ENCODE assay signal across 25 cellular contexts in genomic region chr6:24838081-24838480, GRCh38. TPM values are rescaled to one million over a fixed set of nuclear protein-coding genes. Genes with fewer than 3 reads are reported as not detected.
A peak's percentile ranks its signal among the peaks of the same experiment; 100 is the strongest.
DNase-seq lines count a peak whose midpoint lies in the region; ATAC-seq and FAIRE-seq lines count a peak whose summit lies in the region.
"Had no signal": no experiment of that assay in that cellular context is flagged by ENCODE, and none has a peak within 500 bp of the region (broad histone marks: within the 10 kb centered on the region; RNA-seq: fewer than 3 reads in every experiment).

No MANE protein-coding gene starts in this region.

- H3K9me3 Mint-ChIP-seq in activated naive CD4-positive, alpha-beta T cell treated with anti-CD3 and anti-CD28 coated beads for 36 hours, result no peaks in the 10 kb centered on the region
- no peaks in the 10 kb centered on the region for H3K9me3 Mint-ChIP-seq in central memory CD8-positive, alpha-beta T cell

- intact Hi-C loops in activated naive CD4-positive, alpha-beta T cell treated with anti-CD3 and anti-CD28 coated beads for 36 hours (cut with micrococcal nuclease), result no loop called here
- intact Hi-C loops in sciatic nerve (cut with DNase I), result no loop called here

- FAIRE-seq in urothelium cell line (lab: Jason Lieb, UNC), result no peak
- FAIRE-seq: bronchial epithelial cell, GM18507, H54 had no signal

- H3K27ac Mint-ChIP-seq in activated naive CD4-positive, alpha-beta T cell treated with anti-CD3 and anti-CD28 coated beads for 36 hours, result peak overlapping the region; percentile 62
- H3K27ac Mint-ChIP-seq in central memory CD8-positive, alpha-beta T cell (ENCODE audit: low read depth), result peak overlapping the region; percentile 55

- H3K4me3 Mint-ChIP-seq in activated naive CD4-positive, alpha-beta T cell treated with anti-CD3 and anti-CD28 coated beads for 36 hours, result no peak overlapping the region
- no peak overlapping the region for H3K4me3 Mint-ChIP-seq in central memory CD8-positive, alpha-beta T cell

- peaks cover 63% of the 10 kb centered on the region for H3K36me3 Mint-ChIP-seq in activated naive CD4-positive, alpha-beta T cell treated with anti-CD3 and anti-CD28 coated beads for 36 hours (ENCODE audit: low read depth)
- peaks cover 92% of the 10 kb centered on the region for H3K36me3 Mint-ChIP-seq in central memory CD8-positive, alpha-beta T cell (ENCODE audit: insufficient read depth)

- H3K4me1 Mint-ChIP-seq in activated naive CD4-positive, alpha-beta T cell treated with anti-CD3 and anti-CD28 coated beads for 36 hours (ENCODE audit: low read depth), result peaks cover 66% of the 10 kb centered on the region
- H3K4me1 Mint-ChIP-seq in central memory CD8-positive, alpha-beta T cell, result peaks cover 45% of the 10 kb centered on the region

- CTCF ChIA-PET in activated naive CD4-positive, alpha-beta T cell treated with anti-CD3 and anti-CD28 coated beads for 36 hours (lab: Charles Lee), result interaction anchor here (1.2 to 1.6 kb wide), 2 partner anchors 17 to 180 kb away, joined by 3 read pairs; no protein-coding TSS in a partner anchor

- no peak for ATAC-seq in central memory CD8-positive, alpha-beta T cell (replicated peaks; ENCODE audit: extremely low read depth, poor library complexity, severe bottlenecking)
- ATAC-seq in sciatic nerve, result peak; percentile 65
- no peak for ATAC-seq in GM19455 (IDR thresholded peaks at IDR 0.05; ENCODE audit: unreplicated experiment)
- no peak for ATAC-seq in HG02970 (IDR thresholded peaks at IDR 0.05; ENCODE audit: low FRiP score, unreplicated experiment)
- ATAC-seq: PC-3, psoas muscle had no signal

- no peak for DNase-seq in activated naive CD4-positive, alpha-beta T cell treated with anti-CD3 and anti-CD28 coated beads for 36 hours
- no peak for DNase-seq in activated naive CD4-positive, alpha-beta T cell treated with anti-CD3 and anti-CD28 coated beads, Interleukin-2, amount 50 U/mL, for 16 hours
- DNase-seq in GM03348 (ENCODE audit: low spot score) (peak; percentile 9), sciatic nerve (ENCODE audit: low spot score) (no peak), urothelium cell line (ENCODE audit: low spot score) (no peak)
- no peak for DNase-seq in central memory CD8-positive, alpha-beta T cell (ENCODE audit: low spot score in 2 of 2)
- DNase-seq: activated CD4-positive, alpha-beta T cell treated with anti-CD3 and anti-CD28 coated beads for 4 hours; IMR-90; islet precursor cell; mesenchymal stem cell; MM.1S; NCI-H1694 treated with DMSO at 0.1 percent for 48 hours; NCI-H2227 treated with DMSO at 0.1 percent for 48 hours; NCI-H82; PC-3; psoas muscle had no signal

- H3K27me3 Mint-ChIP-seq in activated naive CD4-positive, alpha-beta T cell treated with anti-CD3 and anti-CD28 coated beads for 36 hours (ENCODE audit: low read depth), result no peaks in the 10 kb centered on the region
- no peaks in the 10 kb centered on the region for H3K27me3 Mint-ChIP-seq in central memory CD8-positive, alpha-beta T cell

RNA-seq across cellular contexts. Expression of gene ARMH2, which starts 39.4 kb away (rescaled TPM):
- not detected for total RNA-seq in activated naive CD4-positive, alpha-beta T cell treated with anti-CD3 and anti-CD28 coated beads for 36 hours
- not detected for total RNA-seq in sciatic nerve
- total RNA-seq: bronchial epithelial cell, Daoy, fibroblast of lung, IMR-90, PC-3, psoas muscle, SJSA1, tibial nerve had no signal
